Comparison of ENCODE assay signal across 1 cellular context in genomic region chr12:47825239-47825639, GRCh38.
TF ChIP-seq lines count a peak whose summit lies in the region.

No MANE protein-coding gene starts in this region.

TF ChIP-seq in IMR-90, 13 proteins besides CTCF, POLR2A, EP300 and RAD21 (continued from another document):
- TF ChIP-seq ELK1 (IDR thresholded peaks at IDR 0.05; ENCODE audit: borderline replicate concordance, low read depth, low read length) (no peak), SMC3 (IDR thresholded peaks at IDR 0.05; ENCODE audit: low read depth, low read length) (no peak), MAFK (IDR thresholded peaks at IDR 0.05; ENCODE audit: low read depth, low read length) (no peak), CHD1 (IDR thresholded peaks at IDR 0.05; ENCODE audit: low read depth, low read length) (no peak), FOS (IDR thresholded peaks at IDR 0.05; ENCODE audit: low read depth, low read length) (no peak), RCOR1 (IDR thresholded peaks at IDR 0.05; ENCODE audit: insufficient replicate concordance, low read length) (no peak), MXI1 (IDR thresholded peaks at IDR 0.05; ENCODE audit: borderline replicate concordance, low read depth, low read length) (no peak)
